In genomic region chr2:145007673-145008263, GRCh38 we compare ENCODE assay signal across 13 cellular contexts.
DNase-seq lines count a peak whose midpoint lies in the region; ATAC-seq, FAIRE-seq and TF ChIP-seq lines count a peak whose summit lies in the region.
"Had no signal": no experiment of that assay in that cellular context is flagged by ENCODE, and none has a peak within 500 bp of the region (broad histone marks: within the 10 kb centered on the region; RNA-seq: fewer than 3 reads in every experiment).

No MANE protein-coding gene starts in this region.

- dilution Hi-C loops in keratinocyte (cut with MboI; ENCODE audit: extremely low pct_ligation_motif_present, low sequenced_read_pairs): no loop called here

- H3K36me3 ChIP-seq in bronchial epithelial cell (ENCODE audit: control insufficient read depth, insufficient read depth, low read length): no peaks in the 10 kb centered on the region
- H3K36me3 ChIP-seq in keratinocyte (ENCODE audit: control insufficient read depth in 2 of 2, extremely low read depth in 1 of 2, insufficient read depth in 2 of 2, low read length in 2 of 2): no peaks in the 10 kb centered on the region
- H3K36me3 ChIP-seq in upper lobe of left lung: no peaks in the 10 kb centered on the region

- no peak overlapping the region for H3K4me3 ChIP-seq in bronchial epithelial cell (ENCODE audit: low read depth, low read length)
- H3K4me3 ChIP-seq in keratinocyte (ENCODE audit: control insufficient read depth in 2 of 3, extremely low read depth in 1 of 3, insufficient read depth in 2 of 3, low read depth in 1 of 3, low read length in 3 of 3): no peak overlapping the region
- H3K4me3 ChIP-seq in upper lobe of left lung: peak overlapping the region in 1 of 4 donors; percentile 16

- no peaks in the 10 kb centered on the region for H3K27me3 Mint-ChIP-seq in progenitor cell of endocrine pancreas
- H3K27me3 Mint-ChIP-seq: dendritic cell treated with granulocyte-macrophage colony-stimulating factor and Interleukin-4, amounts not matched to agents 40 ng/mL and 50 ng/mL, for 4 days had no signal

- no peak overlapping the region for H3K27ac Mint-ChIP-seq in progenitor cell of endocrine pancreas
- H3K27ac Mint-ChIP-seq: dendritic cell treated with granulocyte-macrophage colony-stimulating factor and Interleukin-4, amounts not matched to agents 40 ng/mL and 50 ng/mL, for 4 days; immature natural killer cell had no signal

- ATAC-seq in upper lobe of left lung (ENCODE audit: low FRiP score in 2 of 2) (peak in 1 of 2 donors; percentile 53), HG03342 (IDR thresholded peaks at IDR 0.05; ENCODE audit: unreplicated experiment) (no peak)

- TF ChIP-seq POLR2A in upper lobe of left lung (IDR thresholded peaks at IDR 0.05): no peak

- peak; percentile 23 for FAIRE-seq in bronchial epithelial cell (lab: Jason Lieb, UNC)
- FAIRE-seq in keratinocyte (lab: Jason Lieb, UNC): peak; percentile 32

- H3K4me1 ChIP-seq in keratinocyte (ENCODE audit: control insufficient read depth, extremely low read depth, insufficient read depth, low read length) (peaks cover 12% of the 10 kb centered on the region), upper lobe of left lung (peaks cover 0 to 3% (median 0%) of the 10 kb centered on the region in 4 donors)
- H3K4me1 ChIP-seq: parathyroid adenoma had no signal

- in situ Hi-C loops in KBM-7 (cut with MboI; ENCODE audit: low pct_unique_long_range_greater_than_20kb, low sequenced_read_pairs): no loop called here

- TF ChIP-seq CTCF in bronchial epithelial cell (IDR thresholded peaks at IDR 0.05; ENCODE audit: insufficient read depth, low read length, severe bottlenecking) (no peak), keratinocyte (optimal IDR thresholded peaks at IDR 0.05 in 1 of 3, IDR thresholded peaks at IDR 0.05 in 1 of 3, conservative IDR thresholded peaks at IDR 0.05 in 1 of 3; ENCODE audit: extremely low read depth in 1 of 3, insufficient read depth in 2 of 3, low read length in 3 of 3) (no peak), upper lobe of left lung (IDR thresholded peaks at IDR 0.05) (no peak), progenitor cell of endocrine pancreas (IDR thresholded peaks at IDR 0.05; ENCODE audit: unreplicated experiment) (no peak)

- no peaks in the 10 kb centered on the region for H3K79me2 ChIP-seq in keratinocyte (ENCODE audit: control insufficient read depth, insufficient read depth, low read length)
- H3K79me2 ChIP-seq: parathyroid adenoma had no signal

- no peaks in the 10 kb centered on the region for H3K9me1 ChIP-seq in keratinocyte (ENCODE audit: control insufficient read depth, extremely low read depth, insufficient read depth, low read length)

- TF ChIP-seq EP300 in upper lobe of left lung (IDR thresholded peaks at IDR 0.05): no peak

- H3K9ac ChIP-seq in keratinocyte (ENCODE audit: control insufficient read depth, extremely low read depth, insufficient read depth, low read length): no peak overlapping the region
- H3K9ac ChIP-seq: parathyroid adenoma had no signal

- 11 to 37% methylated on average over 1 of the region's 1 CpG for WGBS in upper lobe of left lung, 2 donors

- H2AFZ ChIP-seq in keratinocyte (ENCODE audit: control insufficient read depth, low read length): peak overlapping the region; percentile 22
- H2AFZ ChIP-seq: parathyroid adenoma had no signal

- H3K9me3 Mint-ChIP-seq in progenitor cell of endocrine pancreas (ENCODE audit: low read depth): no peaks in the 10 kb centered on the region
- H3K9me3 Mint-ChIP-seq: dendritic cell treated with granulocyte-macrophage colony-stimulating factor and Interleukin-4, amounts not matched to agents 40 ng/mL and 50 ng/mL, for 4 days had no signal

- H3K27me3 ChIP-seq in bronchial epithelial cell (ENCODE audit: control insufficient read depth, insufficient read depth, low read length): no peaks in the 10 kb centered on the region
- no peaks in the 10 kb centered on the region for H3K27me3 ChIP-seq in keratinocyte (ENCODE audit: control insufficient read depth, extremely low read depth, insufficient read depth, low read length)
- no peaks in the 10 kb centered on the region for H3K27me3 ChIP-seq in upper lobe of left lung

- H3K27ac ChIP-seq in keratinocyte (ENCODE audit: control insufficient read depth, insufficient read depth, low read length) (no peak overlapping the region), upper lobe of left lung (peak overlapping the region; percentile 19 to 55 (median 54))
- H3K27ac ChIP-seq: 22Rv1, parathyroid adenoma had no signal

- no peak overlapping the region for H3K4me3 Mint-ChIP-seq in progenitor cell of endocrine pancreas (ENCODE audit: low read depth)
- H3K4me3 Mint-ChIP-seq: dendritic cell treated with granulocyte-macrophage colony-stimulating factor and Interleukin-4, amounts not matched to agents 40 ng/mL and 50 ng/mL, for 4 days; immature natural killer cell had no signal

- DNase-seq in DMS79 treated with DMSO at 0.1 percent for 48 hours (lab: John Stamatoyannopoulos, UW): peak; percentile 43
- no peak for DNase-seq in DMS79 (lab: John Stamatoyannopoulos, UW)
- DNase-seq in bronchial epithelial cell (ENCODE audit: low read depth): no peak
- DNase-seq in keratinocyte (ENCODE audit: low read depth, low spot score): no peak
- no peak for DNase-seq in upper lobe of left lung
- no peak for DNase-seq in KBM-7
- no peak for DNase-seq in progenitor cell of endocrine pancreas (ENCODE audit: low spot score, unreplicated experiment)
- DNase-seq: immature natural killer cell, NCI-H748 treated with DMSO at 0.1 percent for 48 hours had no signal

- H3K36me3 Mint-ChIP-seq in progenitor cell of endocrine pancreas (ENCODE audit: insufficient read depth): no peaks in the 10 kb centered on the region
- H3K36me3 Mint-ChIP-seq: immature natural killer cell had no signal

- no peaks in the 10 kb centered on the region for H3K9me3 ChIP-seq in keratinocyte (ENCODE audit: control insufficient read depth, low read depth, low read length)
- no peaks in the 10 kb centered on the region for H3K9me3 ChIP-seq in upper lobe of left lung

- no peaks in the 10 kb centered on the region for H3K4me1 Mint-ChIP-seq in progenitor cell of endocrine pancreas (ENCODE audit: low read depth)
- H3K4me1 Mint-ChIP-seq: immature natural killer cell had no signal

- no peaks in the 10 kb centered on the region for H4K20me1 ChIP-seq in keratinocyte (ENCODE audit: control insufficient read depth, extremely low read depth, insufficient read depth, low read length)

- peak overlapping the region; percentile 10 for H3K4me2 ChIP-seq in keratinocyte (ENCODE audit: control insufficient read depth, extremely low read depth, insufficient read depth, low read depth, low read length)
